Comparison of ENCODE assay signal across 8 cellular contexts in the genomic region with DNA sequence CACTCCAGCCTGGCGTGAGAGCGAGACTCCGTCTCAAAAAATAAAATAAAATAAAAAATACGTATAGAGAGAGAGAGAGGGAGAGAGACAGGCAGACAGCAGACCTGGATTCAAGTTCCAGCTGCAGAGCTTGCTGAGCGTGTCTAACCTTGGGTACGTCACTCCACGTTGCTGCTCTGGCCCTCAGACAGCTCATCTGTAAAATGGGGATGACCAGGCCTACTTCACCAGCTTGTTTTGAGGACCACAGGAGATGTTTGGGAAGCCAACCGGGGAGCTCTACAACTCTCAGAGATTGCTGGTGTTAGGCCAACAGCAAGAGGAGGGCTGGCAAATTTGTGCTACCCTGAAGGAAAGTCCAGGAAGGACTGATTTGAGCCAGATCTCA. TPM values are rescaled to one million over a fixed set of nuclear protein-coding genes. Genes with fewer than 3 reads are reported as not detected.
DNase-seq lines count a peak whose midpoint lies in the region; ATAC-seq and TF ChIP-seq lines count a peak whose summit lies in the region.

No MANE protein-coding gene starts in this region.

- peak overlapping the region; percentile 94 for H2AFZ ChIP-seq in GM23248

- H3K27ac ChIP-seq in GM23248 (no peak overlapping the region), skeletal muscle tissue (ENCODE audit: low read depth, low read length) (no peak overlapping the region)

- CTCF ChIA-PET in WTC11 (lab: Charles Lee), result interaction anchor here (0.5 to 2.5 kb wide), 7 partner anchors 21 to 1110 kb away, joined by 3 to 14 read pairs (median 4); a partner anchor contains a TSS

- TF ChIP-seq CTCF in WTC11 (IDR thresholded peaks at IDR 0.05), result no peak
- no peak for TF ChIP-seq CTCF in glutamatergic neuron (IDR thresholded peaks at IDR 0.05; ENCODE audit: partially characterized antibody, unreplicated experiment)

- H3K27ac Mint-ChIP-seq in WTC11 (no peak overlapping the region), glutamatergic neuron (ENCODE audit: unreplicated experiment) (peak overlapping the region; percentile 83)

- H3K4me1 ChIP-seq in GM23248 (ENCODE audit: insufficient read depth), result peaks cover 7% of the 10 kb centered on the region; the same call in 1 of the 2 replicates
- H3K4me1 ChIP-seq in skeletal muscle tissue (ENCODE audit: control insufficient read depth in 3 of 3, insufficient read depth in 3 of 3, low read length in 3 of 3), result peaks cover 7 to 30% (median 24%) of the 10 kb centered on the region in 3 donors

- ATAC-seq in WTC11, result no peak

- H3K27me3 ChIP-seq in GM23248 (replicated peaks; ENCODE audit: insufficient read depth) (no peaks in the 10 kb centered on the region), skeletal muscle tissue (ENCODE audit: control insufficient read depth in 3 of 3, insufficient read depth in 3 of 3, low read length in 3 of 3) (peaks cover 0 to 5% (median 4%) of the 10 kb centered on the region in 3 donors)

- H3K79me2 ChIP-seq in GM23248 (ENCODE audit: insufficient read depth), result peaks cover 17% of the 10 kb centered on the region

- in situ Hi-C loops in GM23248 (cut with MboI), result loop anchor here (10.0 kb wide), 1 partner anchor 329 kb away; no protein-coding TSS in a partner anchor

- DNase-seq in GM23248, result no peak
- DNase-seq in WTC11 (ENCODE audit: low spot score), result no peak
- no peak for DNase-seq in glutamatergic neuron
- no peak for DNase-seq in NCI-H748 (lab: John Stamatoyannopoulos, UW; ENCODE audit: unreplicated experiment)
- no peak for DNase-seq in DMS53 (lab: John Stamatoyannopoulos, UW)
- no peak for DNase-seq in kidney tubule cell (ENCODE audit: low spot score)
- DNase-seq in activated CD8-positive, alpha-beta memory T cell treated with anti-CD3 and anti-CD28 coated beads, Interleukin-2, amount 50 U/mL, for 48 hours, result no peak

- H3K36me3 Mint-ChIP-seq in WTC11, result no peaks in the 10 kb centered on the region
- H3K36me3 Mint-ChIP-seq in glutamatergic neuron (ENCODE audit: unreplicated experiment), result no peaks in the 10 kb centered on the region

- H3K4me3 Mint-ChIP-seq in WTC11 (peak overlapping the region; percentile 75), glutamatergic neuron (ENCODE audit: unreplicated experiment) (peak overlapping the region; percentile 89)

- peaks cover 4% of the 10 kb centered on the region; the same call in 1 of the 2 replicates for H3F3A ChIP-seq in GM23248 (ENCODE audit: insufficient read depth)

- H3K9ac ChIP-seq in GM23248, result peak overlapping the region; percentile 77
- peak overlapping the region; percentile 2 to 73 (median 63) for H3K9ac ChIP-seq in skeletal muscle tissue (ENCODE audit: low read depth in 1 of 3, low read length in 3 of 3)

- H3K4me3 ChIP-seq in GM23248 (peak overlapping the region; percentile 80), skeletal muscle tissue (ENCODE audit: low read length in 3 of 3) (peak overlapping the region; percentile 70 to 82 (median 78))

- POLR2A ChIA-PET in WTC11 (lab: Charles Lee), result no interaction called here

- no peaks in the 10 kb centered on the region for H3K9me2 ChIP-seq in GM23248 (ENCODE audit: insufficient read depth)

- H3K27me3 Mint-ChIP-seq in WTC11 (ENCODE audit: low read depth), result peaks cover 17% of the 10 kb centered on the region
- H3K27me3 Mint-ChIP-seq in glutamatergic neuron (ENCODE audit: unreplicated experiment), result peaks cover 6% of the 10 kb centered on the region

- H3K9me3 ChIP-seq in GM23248 (ENCODE audit: low read depth) (no peaks in the 10 kb centered on the region), skeletal muscle tissue (ENCODE audit: control insufficient read depth in 3 of 3, low read length in 3 of 3) (no peaks in the 10 kb centered on the region)

- H3K36me3 ChIP-seq in GM23248 (ENCODE audit: low read depth) (no peaks in the 10 kb centered on the region), skeletal muscle tissue (ENCODE audit: control insufficient read depth in 3 of 3, insufficient read depth in 3 of 3, low read length in 3 of 3) (peaks cover 0 to 3% (median 0%) of the 10 kb centered on the region in 3 donors)

- no peaks in the 10 kb centered on the region for H4K20me1 ChIP-seq in GM23248 (ENCODE audit: insufficient read depth)

- H3K4me1 Mint-ChIP-seq in WTC11 (peaks cover 48% of the 10 kb centered on the region), glutamatergic neuron (ENCODE audit: low read depth, unreplicated experiment) (peaks cover 6% of the 10 kb centered on the region)

- WGBS in GM23248 (ENCODE audit: low coverage in 1 of 2, low lambda C conversion rate in 2 of 2, missing lambda C conversion rate in 2 of 2), 2 experiments, result 85 to 86% methylated on average over 7 to 8 of the region's 8 CpGs

- H3K4me2 ChIP-seq in GM23248 (ENCODE audit: unreplicated experiment), result peak overlapping the region; percentile 10

- H3K9me3 Mint-ChIP-seq in WTC11 (no peaks in the 10 kb centered on the region), glutamatergic neuron (ENCODE audit: unreplicated experiment) (peaks cover 8% of the 10 kb centered on the region)

TF ChIP-seq in WTC11, 78 proteins besides CTCF, POLR2A, EP300 and RAD21:
- no peak for TF ChIP-seq RELA (CRISPR knock-in tag; IDR thresholded peaks at IDR 0.05; ENCODE audit: borderline replicate concordance)
- no peak for TF ChIP-seq ZNF317 (CRISPR knock-in tag; IDR thresholded peaks at IDR 0.05; ENCODE audit: borderline replicate concordance, low read depth)
- TF ChIP-seq, protein P1, sequence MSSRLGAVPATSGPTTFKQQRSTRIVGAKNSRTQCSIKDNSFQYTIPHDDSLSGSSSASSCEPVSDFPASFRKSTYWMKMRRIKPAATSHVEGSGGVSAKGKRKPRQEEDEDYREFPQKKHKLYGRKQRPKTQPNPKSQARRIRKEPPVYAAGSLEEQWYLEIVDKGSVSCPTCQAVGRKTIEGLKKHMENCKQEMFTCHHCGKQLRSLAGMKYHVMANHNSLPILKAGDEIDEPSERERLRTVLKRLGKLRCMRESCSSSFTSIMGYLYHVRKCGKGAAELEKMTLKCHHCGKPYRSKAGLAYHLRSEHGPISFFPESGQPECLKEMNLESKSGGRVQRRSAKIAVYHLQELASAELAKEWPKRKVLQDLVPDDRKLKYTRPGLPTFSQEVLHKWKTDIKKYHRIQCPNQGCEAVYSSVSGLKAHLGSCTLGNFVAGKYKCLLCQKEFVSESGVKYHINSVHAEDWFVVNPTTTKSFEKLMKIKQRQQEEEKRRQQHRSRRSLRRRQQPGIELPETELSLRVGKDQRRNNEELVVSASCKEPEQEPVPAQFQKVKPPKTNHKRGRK (CRISPR knock-in tag; IDR thresholded peaks at IDR 0.05; ENCODE audit: borderline replicate concordance), result no peak
- TF ChIP-seq, protein P2, sequence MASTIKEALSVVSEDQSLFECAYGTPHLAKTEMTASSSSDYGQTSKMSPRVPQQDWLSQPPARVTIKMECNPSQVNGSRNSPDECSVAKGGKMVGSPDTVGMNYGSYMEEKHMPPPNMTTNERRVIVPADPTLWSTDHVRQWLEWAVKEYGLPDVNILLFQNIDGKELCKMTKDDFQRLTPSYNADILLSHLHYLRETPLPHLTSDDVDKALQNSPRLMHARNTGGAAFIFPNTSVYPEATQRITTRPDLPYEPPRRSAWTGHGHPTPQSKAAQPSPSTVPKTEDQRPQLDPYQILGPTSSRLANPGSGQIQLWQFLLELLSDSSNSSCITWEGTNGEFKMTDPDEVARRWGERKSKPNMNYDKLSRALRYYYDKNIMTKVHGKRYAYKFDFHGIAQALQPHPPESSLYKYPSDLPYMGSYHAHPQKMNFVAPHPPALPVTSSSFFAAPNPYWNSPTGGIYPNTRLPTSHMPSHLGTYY (CRISPR knock-in tag; IDR thresholded peaks at IDR 0.05), result no peak
- TF ChIP-seq MYBL2 (CRISPR knock-in tag; IDR thresholded peaks at IDR 0.05), result no peak
- TF ChIP-seq, protein P3, sequence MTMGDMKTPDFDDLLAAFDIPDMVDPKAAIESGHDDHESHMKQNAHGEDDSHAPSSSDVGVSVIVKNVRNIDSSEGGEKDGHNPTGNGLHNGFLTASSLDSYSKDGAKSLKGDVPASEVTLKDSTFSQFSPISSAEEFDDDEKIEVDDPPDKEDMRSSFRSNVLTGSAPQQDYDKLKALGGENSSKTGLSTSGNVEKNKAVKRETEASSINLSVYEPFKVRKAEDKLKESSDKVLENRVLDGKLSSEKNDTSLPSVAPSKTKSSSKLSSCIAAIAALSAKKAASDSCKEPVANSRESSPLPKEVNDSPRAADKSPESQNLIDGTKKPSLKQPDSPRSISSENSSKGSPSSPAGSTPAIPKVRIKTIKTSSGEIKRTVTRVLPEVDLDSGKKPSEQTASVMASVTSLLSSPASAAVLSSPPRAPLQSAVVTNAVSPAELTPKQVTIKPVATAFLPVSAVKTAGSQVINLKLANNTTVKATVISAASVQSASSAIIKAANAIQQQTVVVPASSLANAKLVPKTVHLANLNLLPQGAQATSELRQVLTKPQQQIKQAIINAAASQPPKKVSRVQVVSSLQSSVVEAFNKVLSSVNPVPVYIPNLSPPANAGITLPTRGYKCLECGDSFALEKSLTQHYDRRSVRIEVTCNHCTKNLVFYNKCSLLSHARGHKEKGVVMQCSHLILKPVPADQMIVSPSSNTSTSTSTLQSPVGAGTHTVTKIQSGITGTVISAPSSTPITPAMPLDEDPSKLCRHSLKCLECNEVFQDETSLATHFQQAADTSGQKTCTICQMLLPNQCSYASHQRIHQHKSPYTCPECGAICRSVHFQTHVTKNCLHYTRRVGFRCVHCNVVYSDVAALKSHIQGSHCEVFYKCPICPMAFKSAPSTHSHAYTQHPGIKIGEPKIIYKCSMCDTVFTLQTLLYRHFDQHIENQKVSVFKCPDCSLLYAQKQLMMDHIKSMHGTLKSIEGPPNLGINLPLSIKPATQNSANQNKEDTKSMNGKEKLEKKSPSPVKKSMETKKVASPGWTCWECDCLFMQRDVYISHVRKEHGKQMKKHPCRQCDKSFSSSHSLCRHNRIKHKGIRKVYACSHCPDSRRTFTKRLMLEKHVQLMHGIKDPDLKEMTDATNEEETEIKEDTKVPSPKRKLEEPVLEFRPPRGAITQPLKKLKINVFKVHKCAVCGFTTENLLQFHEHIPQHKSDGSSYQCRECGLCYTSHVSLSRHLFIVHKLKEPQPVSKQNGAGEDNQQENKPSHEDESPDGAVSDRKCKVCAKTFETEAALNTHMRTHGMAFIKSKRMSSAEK (CRISPR knock-in tag; IDR thresholded peaks at IDR 0.05; ENCODE audit: borderline replicate concordance), result no peak
- no peak for TF ChIP-seq ATF1 (CRISPR knock-in tag; IDR thresholded peaks at IDR 0.05)
- no peak for TF ChIP-seq TEAD4 (CRISPR knock-in tag; IDR thresholded peaks at IDR 0.05)
- no peak for TF ChIP-seq NR3C1 (CRISPR knock-in tag; conservative IDR thresholded peaks at IDR 0.05; ENCODE audit: low read depth)
- TF ChIP-seq CBFB (CRISPR knock-in tag; IDR thresholded peaks at IDR 0.05; ENCODE audit: low read depth), result no peak
- no peak for TF ChIP-seq TP53 (CRISPR knock-in tag; IDR thresholded peaks at IDR 0.05)
- no peak for TF ChIP-seq JUN (CRISPR knock-in tag; IDR thresholded peaks at IDR 0.05)

RNA-seq across cellular contexts. Expression of a gene that starts 0.5 kb away (rescaled TPM):
- total RNA-seq in GM23248 (2014; rRNA removed; shearing (Covaris generic)), result 7.7 and 9.9 TPM in 2 replicates
- polyA plus RNA-seq in GM23248 (2016; fragmentation: Nextera tagmentation; extraction: Ambion mirVana), result 5.7 and 6.3 TPM in 2 replicates
- total RNA-seq in WTC11 (2021) (22.2 to 25.8 TPM (median 25.5 TPM) in 3 replicates), glutamatergic neuron (ENCODE audit: unreplicated experiment) (9.7 TPM), skeletal muscle tissue (13.0 TPM)
